Comparison of ENCODE assay signal across 13 cellular contexts in the genomic region with DNA sequence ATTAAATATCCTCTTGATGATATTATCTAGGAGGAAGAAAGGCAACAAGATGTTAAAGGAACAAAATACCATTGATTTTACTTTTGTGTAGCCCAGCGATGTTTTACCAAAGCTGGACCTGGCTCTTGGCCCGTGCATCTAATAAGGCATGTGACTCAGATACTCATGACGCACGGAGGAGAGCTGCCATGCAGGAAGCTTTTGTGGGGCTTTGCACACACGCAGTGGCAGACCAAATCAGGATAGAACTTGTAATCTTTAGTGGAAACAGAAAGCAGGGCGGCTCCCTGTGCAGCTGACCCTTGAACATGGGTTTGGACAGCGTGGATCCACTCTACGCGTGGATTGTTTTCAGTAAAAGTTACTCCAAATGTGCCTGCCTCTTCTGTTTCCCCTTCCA.
A peak's percentile ranks its signal among the peaks of the same experiment; 100 is the strongest.
DNase-seq lines count a peak whose midpoint lies in the region; ATAC-seq and TF ChIP-seq lines count a peak whose summit lies in the region.
"Had no signal": no experiment of that assay in that cellular context is flagged by ENCODE, and none has a peak within 500 bp of the region (broad histone marks: within the 10 kb centered on the region; RNA-seq: fewer than 3 reads in every experiment).

No MANE protein-coding gene starts in this region.

- CTCF ChIA-PET in CD8-positive, alpha-beta T cell (lab: Charles Lee): interaction anchor here (1.2 kb wide), 1 partner anchor 12 kb away, joined by 3 read pairs; no protein-coding TSS in a partner anchor

- ATAC-seq in CD8-positive, alpha-beta T cell: no peak
- ATAC-seq: mucosa of descending colon had no signal

- H3K27me3 Mint-ChIP-seq in CD8-positive, alpha-beta T cell (ENCODE audit: low read depth): no peaks in the 10 kb centered on the region
- H3K27me3 Mint-ChIP-seq: activated naive CD4-positive, alpha-beta T cell treated with anti-CD3 and anti-CD28 coated beads, Interleukin-2, amount 10 ng/mL, durations not matched to agents 7 days and 5 days; CD4-positive, alpha-beta T cell had no signal

- H3K9me3 Mint-ChIP-seq in CD8-positive, alpha-beta T cell: no peaks in the 10 kb centered on the region
- H3K9me3 Mint-ChIP-seq: activated naive CD4-positive, alpha-beta T cell treated with anti-CD3 and anti-CD28 coated beads, Interleukin-2, amount 10 ng/mL, durations not matched to agents 7 days and 5 days; CD4-positive, alpha-beta T cell; T-helper 2 cell treated with Interferon-gamma antibody and Interleukin-4, amounts not matched to agents 5 μg/mL and 100 μg/mL, for 36 hours had no signal

- H3K4me1 ChIP-seq in CD8-positive, alpha-beta T cell (ENCODE audit: insufficient read depth, low read length): no peaks in the 10 kb centered on the region

- no peaks in the 10 kb centered on the region for H3K27me3 ChIP-seq in MG63
- no peaks in the 10 kb centered on the region for H3K27me3 ChIP-seq in CD8-positive, alpha-beta T cell (ENCODE audit: insufficient read depth, low read length)

- DNase-seq in AG08396 (ENCODE audit: low spot score): peak; percentile 68
- DNase-seq in MG63: peak; percentile 80
- DNase-seq in cardiac fibroblast (ENCODE audit: low read depth in 2 of 2): peak; percentile 36 to 85
- peak; percentile 12 for DNase-seq in medulla oblongata (ENCODE audit: extremely low spot score)
- DNase-seq in NCI-H2171 (lab: John Stamatoyannopoulos, UW): no peak
- DNase-seq in CD8-positive, alpha-beta T cell: no peak
- no peak for DNase-seq in NOMO-1 treated with dmso at 0.1 percent for 144 hours (lab: John Stamatoyannopoulos, UW; ENCODE audit: unreplicated experiment)
- DNase-seq in activated naive CD4-positive, alpha-beta T cell treated with anti-CD3 and anti-CD28 coated beads, Interleukin-2, amount 50 U/mL, for 16 hours: no peak
- DNase-seq: activated naive CD4-positive, alpha-beta T cell treated with anti-CD3 and anti-CD28 coated beads, Interleukin-2, amount 10 ng/mL, durations not matched to agents 7 days and 5 days; CD4-positive, alpha-beta T cell; NCI-H146 had no signal

- H3K27ac Mint-ChIP-seq in CD8-positive, alpha-beta T cell: no peak overlapping the region
- H3K27ac Mint-ChIP-seq: activated naive CD4-positive, alpha-beta T cell treated with anti-CD3 and anti-CD28 coated beads, Interleukin-2, amount 10 ng/mL, durations not matched to agents 7 days and 5 days; CD4-positive, alpha-beta T cell; T-helper 2 cell treated with Interferon-gamma antibody and Interleukin-4, amounts not matched to agents 5 μg/mL and 100 μg/mL, for 36 hours had no signal

- intact Hi-C loops in CD8-positive, alpha-beta T cell (cut with DNase I, micrococcal nuclease): no loop called here

- POLR2A ChIA-PET in CD8-positive, alpha-beta T cell (lab: Charles Lee): no interaction called here

- no peak overlapping the region for H3K4me3 Mint-ChIP-seq in CD8-positive, alpha-beta T cell
- H3K4me3 Mint-ChIP-seq: activated naive CD4-positive, alpha-beta T cell treated with anti-CD3 and anti-CD28 coated beads, Interleukin-2, amount 10 ng/mL, durations not matched to agents 7 days and 5 days; CD4-positive, alpha-beta T cell; T-helper 2 cell treated with Interferon-gamma antibody and Interleukin-4, amounts not matched to agents 5 μg/mL and 100 μg/mL, for 36 hours had no signal

- no peak for TF ChIP-seq CTCF in cardiac fibroblast (IDR thresholded peaks at IDR 0.05; ENCODE audit: low read depth, low read length)
- no peak for TF ChIP-seq CTCF in CD8-positive, alpha-beta T cell (IDR thresholded peaks at IDR 0.05)

- H3K4me3 ChIP-seq in MG63 (no peak overlapping the region), cardiac fibroblast (replicated peaks in 1 of 2; ENCODE audit: low read depth in 2 of 2, low read length in 2 of 2) (no peak overlapping the region)
- H3K4me3 ChIP-seq in CD8-positive, alpha-beta T cell (ENCODE audit: low read depth, low read length): no peak overlapping the region
- H3K4me3 ChIP-seq: mucosa of descending colon had no signal

- no peak overlapping the region for H3K27ac ChIP-seq in CD8-positive, alpha-beta T cell (ENCODE audit: low read depth, low read length)

- H3K36me3 ChIP-seq in MG63: peaks cover 33% of the 10 kb centered on the region
- H3K36me3 ChIP-seq in CD8-positive, alpha-beta T cell (ENCODE audit: insufficient read depth, low read length): no peaks in the 10 kb centered on the region

- H3K36me3 Mint-ChIP-seq in CD8-positive, alpha-beta T cell: no peaks in the 10 kb centered on the region
- H3K36me3 Mint-ChIP-seq: activated naive CD4-positive, alpha-beta T cell treated with anti-CD3 and anti-CD28 coated beads, Interleukin-2, amount 10 ng/mL, durations not matched to agents 7 days and 5 days had no signal

- no peaks in the 10 kb centered on the region for H3K9me3 ChIP-seq in MG63
- no peaks in the 10 kb centered on the region for H3K9me3 ChIP-seq in CD8-positive, alpha-beta T cell (ENCODE audit: low read length)
- H3K9me3 ChIP-seq: mucosa of descending colon had no signal

- no peaks in the 10 kb centered on the region for H3K4me1 Mint-ChIP-seq in CD8-positive, alpha-beta T cell (ENCODE audit: low read depth)
- H3K4me1 Mint-ChIP-seq: activated naive CD4-positive, alpha-beta T cell treated with anti-CD3 and anti-CD28 coated beads, Interleukin-2, amount 10 ng/mL, durations not matched to agents 7 days and 5 days had no signal

Comparison
In these comparisons a context has a peak if more than half of its experiments do, and no peak if none do; other contexts are left out.
1. DNase-seq: peak in AG08396 (single experiment), MG63 (single experiment), cardiac fibroblast (2 of 2) and medulla oblongata (single experiment); none in NCI-H2171 (single experiment), CD8-positive, alpha-beta T cell (0 of 7), NOMO-1 treated with dmso at 0.1 percent for 144 hours (single experiment) and activated naive CD4-positive, alpha-beta T cell treated with anti-CD3 and anti-CD28 coated beads, Interleukin-2, amount 50 U/mL, for 16 hours (single experiment).